1 cellular context compared by ENCODE assay signal in the genomic region with DNA sequence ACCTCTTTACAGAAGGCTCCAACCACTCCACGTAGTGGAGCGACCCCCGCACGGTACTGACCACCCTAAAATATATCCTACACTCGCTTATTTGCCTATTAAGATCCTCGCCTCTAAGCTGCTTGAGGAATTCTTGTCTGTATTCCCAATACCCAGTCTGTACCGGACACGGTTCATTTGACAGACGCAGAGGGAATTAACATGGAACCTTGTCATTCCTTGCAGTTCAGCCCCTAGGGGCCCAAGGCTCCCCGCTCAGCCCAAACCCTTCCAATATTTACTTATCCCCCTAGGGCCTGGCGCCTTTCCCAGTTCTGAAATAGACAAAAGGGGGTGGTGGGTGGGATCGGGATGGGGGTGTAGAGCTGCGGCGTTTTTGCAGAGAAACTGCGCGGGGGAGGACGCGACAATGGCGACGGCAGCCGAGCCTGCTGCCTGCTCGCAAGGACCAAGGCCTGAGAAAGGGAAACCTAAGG.
TF ChIP-seq lines count a peak whose summit lies in the region.

No MANE protein-coding gene starts in this region.

TF ChIP-seq in HCT116, 20 proteins besides CTCF, POLR2A, EP300 and RAD21 (continued from another document):
- TF ChIP-seq EZH2 (IDR thresholded peaks at IDR 0.05) (no peak), POLR2AphosphoS5 (IDR thresholded peaks at IDR 0.05; ENCODE audit: low read depth, low read length) (no peak), FOSL1 (IDR thresholded peaks at IDR 0.05; ENCODE audit: low read depth) (no peak), TCF7L2 (IDR thresholded peaks at IDR 0.05; ENCODE audit: borderline replicate concordance, extremely low read depth, insufficient read depth, insufficient read length) (no peak)
- TF ChIP-seq, protein P1, sequence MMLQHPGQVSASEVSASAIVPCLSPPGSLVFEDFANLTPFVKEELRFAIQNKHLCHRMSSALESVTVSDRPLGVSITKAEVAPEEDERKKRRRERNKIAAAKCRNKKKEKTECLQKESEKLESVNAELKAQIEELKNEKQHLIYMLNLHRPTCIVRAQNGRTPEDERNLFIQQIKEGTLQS (IDR thresholded peaks at IDR 0.05): no peak
